ENCODE assay signal across 1 cellular context in genomic region chr22:18065256-18065655, GRCh38.
TF ChIP-seq lines count a peak whose summit lies in the region.

No MANE protein-coding gene starts in this region.

TF ChIP-seq in K562, 482 proteins besides CTCF, POLR2A, EP300 and RAD21:
- TF ChIP-seq MTA2 (IDR thresholded peaks at IDR 0.05; ENCODE audit: low read depth) (no peak), NFE2 (IDR thresholded peaks at IDR 0.05; ENCODE audit: low read depth) (peak; percentile 6; the same call in 1 of the 2 replicates), SMAD4 (CRISPR knock-in tag; conservative IDR thresholded peaks at IDR 0.05) (no peak), SUPT5H (IDR thresholded peaks at IDR 0.05) (no peak), E2F5 (CRISPR knock-in tag; IDR thresholded peaks at IDR 0.05) (no peak), TARDBP (IDR thresholded peaks at IDR 0.05) (no peak), GTF2A2 (tag; IDR thresholded peaks at IDR 0.05) (no peak), KDM4B (IDR thresholded peaks at IDR 0.05; ENCODE audit: borderline replicate concordance in 2 of 2, low read depth in 1 of 2) (no peak), ELF4 (CRISPR knock-in tag; IDR thresholded peaks at IDR 0.05) (no peak), THRAP3 (IDR thresholded peaks at IDR 0.05; ENCODE audit: borderline replicate concordance) (no peak), ZNF586 (CRISPR knock-in tag; conservative IDR thresholded peaks at IDR 0.05) (no peak), ZNF316 (IDR thresholded peaks at IDR 0.05) (0 out of 2 replicates have a peak, but pooled peaks have one; percentile 4), BCLAF1 (IDR thresholded peaks at IDR 0.05; ENCODE audit: borderline replicate concordance in 1 of 2, control insufficient read depth in 1 of 2, low read depth in 2 of 2, low read length in 1 of 2) (no peak), SOX6 (IDR thresholded peaks at IDR 0.05) (no peak)
- TF ChIP-seq, protein P1, sequence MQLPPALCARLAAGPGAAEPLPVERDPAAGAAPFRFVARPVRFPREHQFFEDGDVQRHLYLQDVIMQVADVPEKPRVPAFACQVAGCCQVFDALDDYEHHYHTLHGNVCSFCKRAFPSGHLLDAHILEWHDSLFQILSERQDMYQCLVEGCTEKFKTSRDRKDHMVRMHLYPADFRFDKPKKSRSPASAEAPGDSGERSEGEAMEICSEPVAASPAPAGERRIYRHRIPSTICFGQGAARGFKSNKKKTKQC (CRISPR knock-in tag; IDR thresholded peaks at IDR 0.05): no peak
- TF ChIP-seq, protein P2, sequence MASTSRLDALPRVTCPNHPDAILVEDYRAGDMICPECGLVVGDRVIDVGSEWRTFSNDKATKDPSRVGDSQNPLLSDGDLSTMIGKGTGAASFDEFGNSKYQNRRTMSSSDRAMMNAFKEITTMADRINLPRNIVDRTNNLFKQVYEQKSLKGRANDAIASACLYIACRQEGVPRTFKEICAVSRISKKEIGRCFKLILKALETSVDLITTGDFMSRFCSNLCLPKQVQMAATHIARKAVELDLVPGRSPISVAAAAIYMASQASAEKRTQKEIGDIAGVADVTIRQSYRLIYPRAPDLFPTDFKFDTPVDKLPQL (IDR thresholded peaks at IDR 0.05; ENCODE audit: extremely low read depth, insufficient read length): no peak
